In genomic region chr9:136885950-136886578, GRCh38 we compare ENCODE assay signal across 1 cellular context.
TF ChIP-seq lines count a peak whose summit lies in the region.

TRAF2 (plus strand) TSS chr9:136886516; CDS start chr9:136898741, 12,225 bp downstream.

TF ChIP-seq in K562, 482 proteins besides CTCF, POLR2A, EP300 and RAD21 (continued from another document):
- 0 out of 2 replicates have a peak, but pooled peaks have one; percentile 19 for TF ChIP-seq ETS1 (conservative IDR thresholded peaks at IDR 0.05; ENCODE audit: control insufficient read depth, low read depth, low read length)
- no peak for TF ChIP-seq ZFP91 (CRISPR knock-in tag; IDR thresholded peaks at IDR 0.05)
- TF ChIP-seq MXI1 (IDR thresholded peaks at IDR 0.05; ENCODE audit: low read depth, low read length) = peak; percentile 41; the same call in 1 of the 2 replicates
- peak; percentile 48; the same call in 1 of the 2 replicates for TF ChIP-seq BHLHE40 (IDR thresholded peaks at IDR 0.05; ENCODE audit: low read length)
- peak; percentile 89 for TF ChIP-seq ERF (CRISPR knock-in tag; IDR thresholded peaks at IDR 0.05)
- peak; percentile 86 for TF ChIP-seq MYC (IDR thresholded peaks at IDR 0.05; ENCODE audit: low read depth, low read length)
- no peak for TF ChIP-seq MYC (CRISPR knock-in tag; IDR thresholded peaks at IDR 0.05; ENCODE audit: borderline replicate concordance, low read depth)
- no peak for TF ChIP-seq GTF2B (IDR thresholded peaks at IDR 0.05; ENCODE audit: extremely low read depth, insufficient read length)
- TF ChIP-seq DNMT1 (IDR thresholded peaks at IDR 0.05) = no peak
- no peak for TF ChIP-seq ZNF695 (CRISPR knock-in tag; IDR thresholded peaks at IDR 0.05)
- 0 out of 2 replicates have a peak, but pooled peaks have one; percentile 44 for TF ChIP-seq TGIF2 (CRISPR knock-in tag; IDR thresholded peaks at IDR 0.05)
- peak; percentile 38; the same call in 1 of the 2 replicates for TF ChIP-seq C11orf30 (IDR thresholded peaks at IDR 0.05; ENCODE audit: low read depth)
- no peak for TF ChIP-seq TAF15 (IDR thresholded peaks at IDR 0.05; ENCODE audit: low read depth, low read length)
- peak in 1 of 2 experiments; percentile 72; a peak in 2 of 4 replicates for TF ChIP-seq HDAC1 (IDR thresholded peaks at IDR 0.05)
- peak; percentile 54 for TF ChIP-seq EGR1 (conservative IDR thresholded peaks at IDR 0.05)
- no peak for TF ChIP-seq ZNF586 (CRISPR knock-in tag; conservative IDR thresholded peaks at IDR 0.05)
- TF ChIP-seq SMARCA4 (IDR thresholded peaks at IDR 0.05) = no peak
